Comparison of ENCODE assay signal across 14 cellular contexts in the genomic region with DNA sequence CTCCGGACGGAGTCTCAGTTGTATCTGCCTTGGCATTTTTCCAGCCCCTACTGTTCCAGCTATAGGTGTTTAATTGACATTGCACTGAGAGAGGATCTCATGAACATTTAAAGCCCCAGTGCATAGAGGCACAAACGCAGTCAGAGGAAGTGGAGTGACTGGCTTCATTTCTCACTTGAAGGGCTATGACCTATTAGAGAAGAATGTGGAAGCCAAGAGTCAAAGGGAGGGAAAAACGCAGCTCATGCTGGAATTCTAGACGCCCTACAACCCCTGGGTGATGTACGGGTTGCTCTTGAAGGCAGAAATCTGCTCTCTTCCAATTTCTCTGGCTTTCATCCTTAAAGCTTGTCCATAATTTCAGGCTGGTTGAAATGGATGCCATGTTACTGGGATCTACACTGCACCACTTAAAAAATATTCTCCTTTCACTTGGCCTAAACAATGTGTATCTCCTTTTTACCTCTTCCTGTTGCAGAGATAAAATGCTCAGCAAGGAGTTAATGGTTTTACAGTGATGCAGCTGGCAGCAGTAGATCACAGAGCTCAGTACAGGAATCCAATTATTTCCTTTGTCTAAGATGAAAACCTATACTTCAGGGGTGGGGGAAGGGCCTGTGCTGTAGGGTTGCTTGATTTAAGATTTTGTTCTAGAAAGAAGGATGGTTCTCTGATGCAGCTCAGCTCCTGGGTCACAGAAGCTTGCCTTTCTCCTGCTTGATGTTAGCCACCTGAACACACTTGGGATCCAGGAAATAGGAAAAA.
DNase-seq lines count a peak whose midpoint lies in the region; ATAC-seq and TF ChIP-seq lines count a peak whose summit lies in the region.
"Had no signal": no experiment of that assay in that cellular context is flagged by ENCODE, and none has a peak within 500 bp of the region (broad histone marks: within the 10 kb centered on the region; RNA-seq: fewer than 3 reads in every experiment).

No MANE protein-coding gene starts in this region.

- no peaks in the 10 kb centered on the region for H3K36me3 ChIP-seq in body of pancreas (replicated peaks in 1 of 2; ENCODE audit: insufficient read depth in 1 of 2, low read depth in 2 of 2)
- H3K36me3 ChIP-seq: BLaER1 treated with 17β-estradiol and CSF1 and Interleukin-3, amounts not matched to agents 10 nM and 100 nM had no signal

- no peaks in the 10 kb centered on the region for H3K4me1 ChIP-seq in body of pancreas
- H3K4me1 ChIP-seq: BLaER1 treated with 17β-estradiol and CSF1 and Interleukin-3, amounts not matched to agents 10 nM and 100 nM; psoas muscle had no signal

- 66 to 81% methylated on average over 6 of the region's 6 CpGs for WGBS in body of pancreas, 2 donors

- TF ChIP-seq CTCF in body of pancreas (IDR thresholded peaks at IDR 0.05): no peak

- H3K27ac ChIP-seq in body of pancreas: no peak overlapping the region
- H3K27ac ChIP-seq: BLaER1 treated with 17β-estradiol and CSF1 and Interleukin-3, amounts not matched to agents 10 nM and 100 nM; epithelial cell of prostate; psoas muscle had no signal

- no peak for TF ChIP-seq POLR2A in body of pancreas (IDR thresholded peaks at IDR 0.05)

- DNase-seq in COR-L47 (lab: John Stamatoyannopoulos, UW) (peak; percentile 67), NCI-H146 treated with DMSO at 0.1 percent for 48 hours (lab: John Stamatoyannopoulos, UW; ENCODE audit: unreplicated experiment) (peak; percentile 50), amniotic epithelial cell (ENCODE audit: low read depth) (peak; percentile 84), kidney tubule cell (ENCODE audit: low spot score) (peak; percentile 89), DMS53 (lab: John Stamatoyannopoulos, UW) (no peak), body of pancreas (no peak), hypothalamus (lab: John Stamatoyannopoulos, UW) (no peak), DMS 273 treated with DMSO at 0.1 percent for 48 hours (lab: John Stamatoyannopoulos, UW) (no peak)
- DNase-seq: amygdala, H7, MV-4-11, psoas muscle had no signal

- no peak overlapping the region for H3K4me3 ChIP-seq in body of pancreas
- H3K4me3 ChIP-seq: BLaER1 treated with 17β-estradiol and CSF1 and Interleukin-3, amounts not matched to agents 10 nM and 100 nM; psoas muscle had no signal

- H3K27me3 ChIP-seq in body of pancreas: no peaks in the 10 kb centered on the region
- H3K27me3 ChIP-seq: BLaER1 treated with 17β-estradiol and CSF1 and Interleukin-3, amounts not matched to agents 10 nM and 100 nM had no signal

- intact Hi-C loops in body of pancreas (cut with DNase I): no loop called here

- H3K9me3 ChIP-seq in body of pancreas: no peaks in the 10 kb centered on the region
- H3K9me3 ChIP-seq: BLaER1 treated with 17β-estradiol and CSF1 and Interleukin-3, amounts not matched to agents 10 nM and 100 nM; psoas muscle had no signal

- ATAC-seq in body of pancreas: no peak
- ATAC-seq: psoas muscle had no signal

Comparison
In these comparisons a context has a peak if more than half of its experiments do, and no peak if none do; other contexts are left out.
1. DNase-seq: peak in COR-L47 (single experiment), NCI-H146 treated with DMSO at 0.1 percent for 48 hours (single experiment), amniotic epithelial cell (single experiment) and kidney tubule cell (single experiment); none in DMS53 (single experiment), body of pancreas (0 of 4), hypothalamus (0 of 51) and DMS 273 treated with DMSO at 0.1 percent for 48 hours (single experiment).